ENCODE assay signal across 20 cellular contexts in genomic region chr18:515838-516237, GRCh38. TPM values are rescaled to one million over a fixed set of nuclear protein-coding genes. Genes with fewer than 3 reads are reported as not detected.
DNase-seq lines count a peak whose midpoint lies in the region; ATAC-seq, FAIRE-seq and TF ChIP-seq lines count a peak whose summit lies in the region.
"Had no signal": no experiment of that assay in that cellular context is flagged by ENCODE, and none has a peak within 500 bp of the region (broad histone marks: within the 10 kb centered on the region; RNA-seq: fewer than 3 reads in every experiment).

No MANE protein-coding gene starts in this region.

- in situ Hi-C loops in K562 (cut with MboI) = no loop called here

- H3K4me1 Mint-ChIP-seq in Caco-2 (ENCODE audit: low read depth, unreplicated experiment) = peaks cover 9% of the 10 kb centered on the region

- H3K4me3 ChIP-seq in Caco-2 (ENCODE audit: low read depth, low read length) (no peak overlapping the region), HEK293 (ENCODE audit: low read depth, low read length) (no peak overlapping the region), K562 (no peak overlapping the region)
- H3K4me3 ChIP-seq: HAP-1 had no signal

- no peak for TF ChIP-seq RAD21 in K562 (CRISPR knock-in tag; conservative IDR thresholded peaks at IDR 0.05 in 1 of 2, IDR thresholded peaks at IDR 0.05 in 1 of 2)

- no peaks in the 10 kb centered on the region for H4K20me1 ChIP-seq in K562 (replicated peaks; ENCODE audit: control insufficient read depth, insufficient read depth, low read length)

- BruUV-seq in Caco-2 (replicated peaks; lab: Mats Ljungman, UMichigan) (no TSS peak), K562 (replicated peaks; lab: Mats Ljungman, UMichigan) (no TSS peak)

- TF ChIP-seq POLR2A in K562 (conservative IDR thresholded peaks at IDR 0.05) = no peak

- H3K4me1 ChIP-seq in Caco-2 (peaks cover 12% of the 10 kb centered on the region; the same call in 1 of the 2 replicates), HEK293 (ENCODE audit: control insufficient read depth, insufficient read depth, low read length) (no peaks in the 10 kb centered on the region; the same call in 1 of the 2 replicates), K562 (replicated peaks in 1 of 2; ENCODE audit: control insufficient read depth in 2 of 2, insufficient read depth in 2 of 2, low read length in 2 of 2) (peaks cover 0 to 18% of the 10 kb centered on the region in 2 experiments; a peak in 4 of 5 replicates)
- H3K4me1 ChIP-seq: BE2C, HAP-1 had no signal

- peak overlapping the region; percentile 70 for H3K27ac Mint-ChIP-seq in Caco-2 (ENCODE audit: unreplicated experiment)
- H3K27ac Mint-ChIP-seq: CD4-positive, CD25-positive, alpha-beta regulatory T cell had no signal

- TF ChIP-seq EP300 in K562 (IDR thresholded peaks at IDR 0.05; ENCODE audit: low read length) = no peak

- DNase-seq in Caco-2 (no peak), K562 (ENCODE audit: extremely low read depth in 1 of 4, low spot score in 3 of 4) (no peak), iris pigment epithelial cell (ENCODE audit: low read depth) (peak; percentile 28), D721Med (ENCODE audit: insufficient read length, low spot score) (no peak)
- DNase-seq: BE2C; CD4-positive, CD25-positive, alpha-beta regulatory T cell; KBM-7; NCI-H1417 treated with DMSO at 0.1 percent for 48 hours; NCI-H187 treated with DMSO at 0.1 percent for 48 hours; NCI-H226; NCI-H524; NCI-H82; RPMI8226; SIG-M5 had no signal

- H3K27me3 ChIP-seq in Caco-2 (replicated peaks; ENCODE audit: control insufficient read depth, insufficient read depth, low read length) (no peaks in the 10 kb centered on the region), K562 (ENCODE audit: control insufficient read depth in 2 of 2, insufficient read depth in 2 of 2, low read length in 2 of 2) (no peaks in the 10 kb centered on the region)
- H3K27me3 ChIP-seq: BE2C had no signal

- no peaks in the 10 kb centered on the region for H3K36me3 ChIP-seq in Caco-2 (ENCODE audit: control insufficient read depth, insufficient read depth, low read length)
- H3K36me3 ChIP-seq in HEK293 (ENCODE audit: control insufficient read depth in 2 of 2, insufficient read depth in 1 of 2, low read length in 2 of 2) = no peaks in the 10 kb centered on the region
- no peaks in the 10 kb centered on the region for H3K36me3 ChIP-seq in K562 (ENCODE audit: control insufficient read depth, insufficient read depth, low read length)
- H3K36me3 ChIP-seq: BE2C, HAP-1 had no signal

- WGBS in K562 (ENCODE audit: insufficient coverage, low coverage, missing lambda C conversion rate) = 14% methylated on average over 4 of the region's 4 CpGs

- POLR2A ChIA-PET in Caco-2 (lab: Charles Lee) (no interaction called here), HEK293 (lab: Yijun Ruan, JAX) (no interaction called here), K562 (lab: Yijun Ruan, JAX) (no interaction called here)

- CTCF ChIA-PET in Caco-2 (lab: Charles Lee) (no interaction called here), HEK293 (lab: Yijun Ruan, JAX) (interaction anchor here (0.7 kb wide), 1 partner anchor 65 kb away, joined by 3 read pairs; the partner anchor contains the start of gene CETN1), K562 (lab: Yijun Ruan, JAX; ENCODE audit: low intra/inter-chr PET ratio) (no interaction called here)

- H3K36me3 Mint-ChIP-seq in Caco-2 (ENCODE audit: insufficient read depth, unreplicated experiment) = peaks cover 21% of the 10 kb centered on the region
- H3K36me3 Mint-ChIP-seq: CD4-positive, CD25-positive, alpha-beta regulatory T cell had no signal

- H3K9me3 ChIP-seq in Caco-2 = peaks cover 5% of the 10 kb centered on the region
- no peaks in the 10 kb centered on the region for H3K9me3 ChIP-seq in HEK293 (ENCODE audit: control insufficient read depth, insufficient read depth, low read depth, low read length)
- H3K9me3 ChIP-seq in K562 (replicated peaks; ENCODE audit: control insufficient read depth, insufficient read depth, low read depth, low read length) = no peaks in the 10 kb centered on the region
- H3K9me3 ChIP-seq: BE2C, HAP-1 had no signal

- H3K27ac ChIP-seq in HEK293 (ENCODE audit: extremely low read depth, low read depth, low read length) (no peak overlapping the region), K562 (ENCODE audit: extremely low read depth, low read depth, low read length) (no peak overlapping the region)

- no peaks in the 10 kb centered on the region for H3K27me3 Mint-ChIP-seq in Caco-2 (ENCODE audit: insufficient read depth, unreplicated experiment)
- H3K27me3 Mint-ChIP-seq: CD4-positive, CD25-positive, alpha-beta regulatory T cell had no signal

- intact Hi-C loops in Caco-2 (cut with micrococcal nuclease; ENCODE audit: unreplicated experiment) (no loop called here), K562 (cut with micrococcal nuclease) (no loop called here)

- peaks cover 15% of the 10 kb centered on the region for H3K9me3 Mint-ChIP-seq in Caco-2 (ENCODE audit: unreplicated experiment)

- no peaks in the 10 kb centered on the region for H3K79me2 ChIP-seq in K562 (ENCODE audit: control insufficient read depth, insufficient read depth, low read length)

- no peaks in the 10 kb centered on the region for H3K9me1 ChIP-seq in K562 (ENCODE audit: control insufficient read depth, insufficient read depth, low read length)

- FAIRE-seq in K562 (lab: Jason Lieb, UNC) (no peak), D721Med (lab: Jason Lieb, UNC) (no peak)

- no peak overlapping the region for H2AFZ ChIP-seq in K562 (ENCODE audit: low read depth, low read length)

- ATAC-seq in K562 (no peak), HG02870 (IDR thresholded peaks at IDR 0.05; ENCODE audit: unreplicated experiment) (no peak), GM18861 (IDR thresholded peaks at IDR 0.05; ENCODE audit: unreplicated experiment) (no peak), HG03565 (IDR thresholded peaks at IDR 0.05; ENCODE audit: unreplicated experiment) (no peak)

- no peak overlapping the region for H3K9ac ChIP-seq in K562 (ENCODE audit: insufficient read depth in 1 of 2, low read depth in 2 of 2, low read length in 2 of 2)

- H3K4me3 Mint-ChIP-seq in Caco-2 (ENCODE audit: unreplicated experiment) = no peak overlapping the region

- TF ChIP-seq CTCF in Caco-2 (IDR thresholded peaks at IDR 0.05; ENCODE audit: insufficient read depth in 1 of 2, low read depth in 1 of 2, low read length in 1 of 2, severe bottlenecking in 1 of 2, unreplicated experiment in 1 of 2) (no peak), HEK293 (tag by site-specific recombination; IDR thresholded peaks at IDR 0.05) (no peak), K562 (IDR thresholded peaks at IDR 0.05 in 2 of 3, conservative IDR thresholded peaks at IDR 0.05 in 1 of 3; ENCODE audit: insufficient read depth in 2 of 3, low read depth in 1 of 3, low read length in 3 of 3) (no peak), D721Med (IDR thresholded peaks at IDR 0.05; ENCODE audit: insufficient read depth, missing control alignments) (no peak)

- no peak overlapping the region for H3K4me2 ChIP-seq in K562 (ENCODE audit: insufficient read depth, low read length)

TF ChIP-seq in HEK293, 187 proteins besides CTCF, POLR2A, EP300 and RAD21 (continues in another document):
- TF ChIP-seq IKZF3 (tag by site-specific recombination; IDR thresholded peaks at IDR 0.05) = no peak
- no peak for TF ChIP-seq ZNF621 (tag by site-specific recombination; IDR thresholded peaks at IDR 0.05)
- no peak for TF ChIP-seq BCL11B (tag by site-specific recombination; IDR thresholded peaks at IDR 0.05; ENCODE audit: low read depth)

TF ChIP-seq in K562, 482 proteins besides CTCF, POLR2A, EP300 and RAD21:
- TF ChIP-seq TSC22D4 (tag; IDR thresholded peaks at IDR 0.05) (no peak), MAFG (tag; conservative IDR thresholded peaks at IDR 0.05) (peak; percentile 46), ZNF316 (IDR thresholded peaks at IDR 0.05) (peak; percentile 66), C11orf30 (IDR thresholded peaks at IDR 0.05; ENCODE audit: low read depth) (peak; percentile 38; the same call in 1 of the 2 replicates)

RNA-seq across cellular contexts. Expression of gene COLEC12, which starts 15.3 kb away (rescaled TPM):
- total RNA-seq in Caco-2 (2022) = 0.09 and 0.44 TPM in 2 replicates
- total RNA-seq in K562 (2011; cell fraction: chromatin; rRNA removed; ENCODE audit: low replicate concordance) = not detected in 2 replicates
- not detected in 2 replicates for total RNA-seq in K562 (2011; cell fraction: nucleolus; rRNA removed)
- not detected in 2 replicates for total RNA-seq in K562 (2011; cell fraction: nucleoplasm; rRNA removed)
- total RNA-seq in K562 (2014; rRNA removed) = 0.04 TPM in 1 of 2 replicates, not detected in the other
- not detected in 2 replicates for total RNA-seq in K562 (2014; rRNA removed; fragmentation: Illumina TruSeq; extraction: Trizol)
- not detected in 2 replicates for total RNA-seq in K562 (2015; rRNA removed; fragmentation: Illumina TruSeq; extraction: Trizol)
- total RNA-seq in K562 (2021) = 0.04 TPM in 2 replicates
- not detected in 2 replicates for polyA plus RNA-seq in K562 (2011; rRNA removed)
- not detected in 2 replicates for polyA plus RNA-seq in K562 (2011; cell fraction: cytosol; rRNA removed)
- polyA plus RNA-seq in K562 (2011; cell fraction: nucleus; rRNA removed) = not detected in 2 replicates
- 0.04 TPM in 1 of 2 replicates, not detected in the other for polyA plus RNA-seq in K562 (2012)
- polyA plus RNA-seq in K562 (2014; fragmentation: Illumina TruSeq; extraction: Trizol) = not detected in 2 replicates
- not detected for polyA plus RNA-seq in K562 (2014; fragmentation: Nextera tagmentation; extraction: Ambion mirVana)
- not detected in 2 replicates for polyA plus RNA-seq in K562 (2014; rRNA removed)
- polyA minus RNA-seq in K562 (2011; rRNA and poly(A)+ RNA removed) = not detected in 2 replicates
- not detected in 2 replicates for polyA minus RNA-seq in K562 (2011; cell fraction: cytosol; rRNA and poly(A)+ RNA removed)
- polyA minus RNA-seq in K562 (2011; cell fraction: nucleus; rRNA and poly(A)+ RNA removed) = not detected in 2 replicates
- total RNA-seq: A172; CD4-positive, CD25-positive, alpha-beta regulatory T cell had no signal
- polyA plus RNA-seq: CD4-positive, CD25-positive, alpha-beta regulatory T cell had no signal
